Comparison of ENCODE assay signal across 10 cellular contexts in genomic region chrX:145817666-145818521, GRCh38. TPM values are rescaled to one million over a fixed set of nuclear protein-coding genes. Genes with fewer than 3 reads are reported as not detected.
DNase-seq lines count a peak whose midpoint lies in the region; ATAC-seq and TF ChIP-seq lines count a peak whose summit lies in the region.
"Had no signal": no experiment of that assay in that cellular context is flagged by ENCODE, and none has a peak within 500 bp of the region (broad histone marks: within the 10 kb centered on the region; RNA-seq: fewer than 3 reads in every experiment).

Gene SLITRK2, plus strand, starts transcription at chrX:145817829. Its CDS starts 4,597 bp downstream, at chrX:145822426.

- no peaks in the 10 kb centered on the region for H3F3A ChIP-seq in neural progenitor cell (ENCODE audit: low read depth)

- H3K9ac ChIP-seq in neural progenitor cell: no peak within 1 kb of the TSS

- no peak for DNase-seq in breast epithelium (ENCODE audit: low spot score in 2 of 2)
- no peak for DNase-seq in MCF 10A (ENCODE audit: unreplicated experiment)
- peak; percentile 55 for DNase-seq in fibroblast of gingiva (ENCODE audit: low read depth)
- DNase-seq in neural progenitor cell (ENCODE audit: low spot score): peak; percentile 58
- DNase-seq in vagina (ENCODE audit: extremely low spot score in 2 of 2): no peak
- no peak for DNase-seq in activated CD4-positive, alpha-beta T cell treated with anti-CD3 and anti-CD28 coated beads, Interleukin-2, amount 10 ng/mL, durations not matched to agents 24 days and 14 days
- no peak for DNase-seq in activated T-cell treated with anti-CD3 and anti-CD28 coated beads, Interleukin-2, amount 50 U/mL, for 4 hours
- DNase-seq: NCI-H1694, SJCRH30 had no signal

- H4K20me1 ChIP-seq in neural progenitor cell (ENCODE audit: low read depth): no peaks in the 10 kb centered on the region

- peak within 1 kb of the TSS; percentile 42 for H2AFZ ChIP-seq in neural progenitor cell (replicated peaks)

- BruUV-seq in MCF 10A (replicated peaks; lab: Mats Ljungman, UMichigan): no TSS peak

- no peaks in the 10 kb centered on the region for H3K9me3 Mint-ChIP-seq in MCF 10A (ENCODE audit: unreplicated experiment)
- H3K9me3 Mint-ChIP-seq in neural progenitor cell: peaks cover 16% of the 10 kb centered on the region
- H3K9me3 Mint-ChIP-seq in activated CD4-positive, alpha-beta T cell treated with anti-CD3 and anti-CD28 coated beads, Interleukin-2, amount 10 ng/mL, durations not matched to agents 24 days and 14 days: no peaks in the 10 kb centered on the region
- no peaks in the 10 kb centered on the region for H3K9me3 Mint-ChIP-seq in activated T-cell treated with anti-CD3 and anti-CD28 coated beads, Interleukin-2, amount 50 U/mL, for 4 hours

- peak within 1 kb of the TSS; percentile 85 for H3K4me2 ChIP-seq in neural progenitor cell

- H3K4me3 ChIP-seq in breast epithelium: peak within 1 kb of the TSS; percentile 37 to 55 (median 38)
- peak within 1 kb of the TSS; percentile 53 for H3K4me3 ChIP-seq in neural progenitor cell
- H3K4me3 ChIP-seq in vagina: peak within 1 kb of the TSS; percentile 30 to 33
- H3K4me3 ChIP-seq: SJCRH30 had no signal

- H3K9me3 ChIP-seq in breast epithelium: no peaks in the 10 kb centered on the region
- H3K9me3 ChIP-seq in neural progenitor cell (ENCODE audit: low read depth): no peaks in the 10 kb centered on the region
- H3K9me3 ChIP-seq in vagina: no peaks in the 10 kb centered on the region
- H3K9me3 ChIP-seq: SJCRH30 had no signal

- H3K27me3 ChIP-seq in breast epithelium (peaks cover 0 to 79% of the 10 kb centered on the region in 2 donors), neural progenitor cell (peaks cover 100% of the 10 kb centered on the region), vagina (no peaks in the 10 kb centered on the region)
- H3K27me3 ChIP-seq: SJCRH30 had no signal

- H3K27ac Mint-ChIP-seq in MCF 10A (ENCODE audit: low read depth, unreplicated experiment): no peak within 1 kb of the TSS
- H3K27ac Mint-ChIP-seq in neural progenitor cell: no peak within 1 kb of the TSS
- no peak within 1 kb of the TSS for H3K27ac Mint-ChIP-seq in activated CD4-positive, alpha-beta T cell treated with anti-CD3 and anti-CD28 coated beads, Interleukin-2, amount 10 ng/mL, durations not matched to agents 24 days and 14 days

- POLR2A ChIA-PET in MCF 10A (lab: Yijun Ruan, JAX): no interaction called here

- H3K27me3 Mint-ChIP-seq in MCF 10A (ENCODE audit: insufficient read depth, unreplicated experiment) (no peaks in the 10 kb centered on the region), neural progenitor cell (ENCODE audit: insufficient read depth, low read depth) (peaks cover 44% of the 10 kb centered on the region)
- H3K27me3 Mint-ChIP-seq in activated CD4-positive, alpha-beta T cell treated with anti-CD3 and anti-CD28 coated beads, Interleukin-2, amount 10 ng/mL, durations not matched to agents 24 days and 14 days: peaks cover 14% of the 10 kb centered on the region
- H3K27me3 Mint-ChIP-seq in activated T-cell treated with anti-CD3 and anti-CD28 coated beads, Interleukin-2, amount 50 U/mL, for 4 hours (ENCODE audit: low read depth): peaks cover 32% of the 10 kb centered on the region

- H3K27ac ChIP-seq in breast epithelium (no peak within 1 kb of the TSS), neural progenitor cell (no peak within 1 kb of the TSS), vagina (no peak within 1 kb of the TSS)
- H3K27ac ChIP-seq: SJCRH30 had no signal

- H3K4me3 Mint-ChIP-seq in MCF 10A (ENCODE audit: unreplicated experiment) (no peak within 1 kb of the TSS), neural progenitor cell (peak within 1 kb of the TSS; percentile 83)
- no peak within 1 kb of the TSS for H3K4me3 Mint-ChIP-seq in activated CD4-positive, alpha-beta T cell treated with anti-CD3 and anti-CD28 coated beads, Interleukin-2, amount 10 ng/mL, durations not matched to agents 24 days and 14 days
- H3K4me3 Mint-ChIP-seq in activated T-cell treated with anti-CD3 and anti-CD28 coated beads, Interleukin-2, amount 50 U/mL, for 4 hours: no peak within 1 kb of the TSS

- no peak for TF ChIP-seq POLR2A in breast epithelium (IDR thresholded peaks at IDR 0.05)
- TF ChIP-seq POLR2A in vagina (IDR thresholded peaks at IDR 0.05): no peak

- CTCF ChIA-PET in MCF 10A (lab: Yijun Ruan, JAX): no interaction called here

- intact Hi-C loops in breast epithelium (cut with DNase I; ENCODE audit: low total_unique reads) (no loop called here), MCF 10A (cut with micrococcal nuclease) (no loop called here), vagina (cut with DNase I) (no loop called here)
- intact Hi-C loops in activated CD4-positive, alpha-beta T cell treated with anti-CD3 and anti-CD28 coated beads, Interleukin-2, amount 10 ng/mL, durations not matched to agents 24 days and 14 days (cut with micrococcal nuclease): no loop called here

- no peak for TF ChIP-seq CTCF in breast epithelium (IDR thresholded peaks at IDR 0.05)
- TF ChIP-seq CTCF in MCF 10A (IDR thresholded peaks at IDR 0.05; ENCODE audit: unreplicated experiment): no peak
- no peak for TF ChIP-seq CTCF in neural progenitor cell (IDR thresholded peaks at IDR 0.05)
- no peak for TF ChIP-seq CTCF in vagina (IDR thresholded peaks at IDR 0.05)

- H3K4me1 ChIP-seq in breast epithelium (no peaks in the 10 kb centered on the region), neural progenitor cell (no peaks in the 10 kb centered on the region), vagina (no peaks in the 10 kb centered on the region)
- H3K4me1 ChIP-seq: SJCRH30 had no signal

- no peak for ATAC-seq in SK-N-SH treated with all-trans-retinoic acid at 6 μM for 48 hours
- ATAC-seq in activated T-cell treated with anti-CD3 and anti-CD28 coated beads, Interleukin-2, amount 50 U/mL, for 4 hours: no peak

- no peaks in the 10 kb centered on the region for H3K79me2 ChIP-seq in neural progenitor cell (ENCODE audit: low read depth)

- H3K36me3 ChIP-seq in breast epithelium (no peaks in the 10 kb centered on the region), neural progenitor cell (no peaks in the 10 kb centered on the region), vagina (no peaks in the 10 kb centered on the region)
- H3K36me3 ChIP-seq: SJCRH30 had no signal

- H3K36me3 Mint-ChIP-seq in MCF 10A (ENCODE audit: insufficient read depth, unreplicated experiment): no peaks in the 10 kb centered on the region
- no peaks in the 10 kb centered on the region for H3K36me3 Mint-ChIP-seq in neural progenitor cell
- no peaks in the 10 kb centered on the region for H3K36me3 Mint-ChIP-seq in activated CD4-positive, alpha-beta T cell treated with anti-CD3 and anti-CD28 coated beads, Interleukin-2, amount 10 ng/mL, durations not matched to agents 24 days and 14 days (ENCODE audit: low read depth)
- no peaks in the 10 kb centered on the region for H3K36me3 Mint-ChIP-seq in activated T-cell treated with anti-CD3 and anti-CD28 coated beads, Interleukin-2, amount 50 U/mL, for 4 hours (ENCODE audit: insufficient read depth)

- no peaks in the 10 kb centered on the region for H3K4me1 Mint-ChIP-seq in MCF 10A (ENCODE audit: insufficient read depth, unreplicated experiment)
- peaks cover 10% of the 10 kb centered on the region for H3K4me1 Mint-ChIP-seq in neural progenitor cell
- no peaks in the 10 kb centered on the region for H3K4me1 Mint-ChIP-seq in activated CD4-positive, alpha-beta T cell treated with anti-CD3 and anti-CD28 coated beads, Interleukin-2, amount 10 ng/mL, durations not matched to agents 24 days and 14 days
- H3K4me1 Mint-ChIP-seq in activated T-cell treated with anti-CD3 and anti-CD28 coated beads, Interleukin-2, amount 50 U/mL, for 4 hours (ENCODE audit: low read depth): no peaks in the 10 kb centered on the region

TF ChIP-seq in SK-N-SH treated with all-trans-retinoic acid at 6 μM for 48 hours, 23 proteins besides CTCF, POLR2A, EP300 and RAD21 (continues in another document):
- TF ChIP-seq ZNF8 (CRISPR knock-in tag; IDR thresholded peaks at IDR 0.05) (no peak), ZNF70 (CRISPR knock-in tag; IDR thresholded peaks at IDR 0.05) (no peak), RARB (CRISPR knock-in tag; IDR thresholded peaks at IDR 0.05) (no peak), SNAI2 (CRISPR knock-in tag; IDR thresholded peaks at IDR 0.05) (no peak), ZFP3 (CRISPR knock-in tag; IDR thresholded peaks at IDR 0.05) (no peak), TCF4 (CRISPR knock-in tag; IDR thresholded peaks at IDR 0.05; ENCODE audit: borderline replicate concordance) (no peak), POU6F1 (CRISPR knock-in tag; IDR thresholded peaks at IDR 0.05; ENCODE audit: borderline replicate concordance, low read depth) (no peak), GLIS3 (CRISPR knock-in tag; IDR thresholded peaks at IDR 0.05) (no peak), ARNTL (CRISPR knock-in tag; IDR thresholded peaks at IDR 0.05; ENCODE audit: borderline replicate concordance, low read depth) (no peak)

RNA-seq across cellular contexts. Expression of gene SLITRK2, which starts in this region (rescaled TPM):
- 1 to 10 TPM in 1 of 3 donors, under 1 TPM in 2; under 0.01 to 2.1 (median 0.15) TPM for total RNA-seq in breast epithelium
- not detected in 2 replicates for total RNA-seq in MCF 10A (2022)
- total RNA-seq in neural progenitor cell (ENCODE audit: low replicate concordance): 0.12 and 0.26 TPM in 2 replicates
- 0.49 TPM for total RNA-seq in vagina
- total RNA-seq in activated CD4-positive, alpha-beta T cell treated with anti-CD3 and anti-CD28 coated beads, Interleukin-2, amount 10 ng/mL, durations not matched to agents 24 days and 14 days: not detected in 2 replicates
- not detected for total RNA-seq in activated T-cell treated with anti-CD3 and anti-CD28 coated beads, Interleukin-2, amount 50 U/mL, for 4 hours
- total RNA-seq: SJCRH30 had no signal

Comparison
In these comparisons a context has a peak if more than half of its experiments do, and no peak if none do; other contexts are left out.
1. Peak in DNase-seq, H3K4me3 ChIP-seq and H3K4me2 ChIP-seq in neural progenitor cell; RNA of the gene not detected or under 1 TPM.